Comparison of ENCODE assay signal across 9 cellular contexts in genomic region chr19:18433039-18433691, GRCh38. TPM values are rescaled to one million over a fixed set of nuclear protein-coding genes. Genes with fewer than 3 reads are reported as not detected.
A peak's percentile ranks its signal among the peaks of the same experiment; 100 is the strongest.
DNase-seq lines count a peak whose midpoint lies in the region; ATAC-seq, FAIRE-seq and TF ChIP-seq lines count a peak whose summit lies in the region.
"Had no signal": no experiment of that assay in that cellular context is flagged by ENCODE, and none has a peak within 500 bp of the region (broad histone marks: within the 10 kb centered on the region; RNA-seq: fewer than 3 reads in every experiment).

No MANE protein-coding gene starts in this region.

- POLR2A ChIA-PET in RWPE1 (lab: Yijun Ruan, JAX; ENCODE audit: low non-redundant PET): interaction anchor here (0.6 kb wide), 1 partner anchor 18 kb away, joined by 3 read pairs; no protein-coding TSS in a partner anchor

- H3K9me3 ChIP-seq in small intestine (ENCODE audit: control insufficient read depth, low read depth): no peaks in the 10 kb centered on the region

- H3K4me3 ChIP-seq in small intestine (ENCODE audit: low read depth in 1 of 2, low read length in 2 of 2): peak overlapping the region; percentile 33 to 38

- H3K27ac ChIP-seq in RWPE1 (peak overlapping the region; percentile 94), small intestine (ENCODE audit: low read depth in 1 of 2, low read length in 1 of 2) (no peak overlapping the region)

- no peaks in the 10 kb centered on the region for H3K27me3 ChIP-seq in small intestine (ENCODE audit: control insufficient read depth in 2 of 2, insufficient read depth in 2 of 2, low read length in 2 of 2)

- WGBS in small intestine, 3 donors: 33 to 78% (median 49%) methylated on average over 38 to 54 of the region's 56 CpGs

- TF ChIP-seq CTCF in RWPE1 (conservative IDR thresholded peaks at IDR 0.05; ENCODE audit: low read depth): no peak

- H3K36me3 ChIP-seq in small intestine (ENCODE audit: control insufficient read depth in 2 of 2, insufficient read depth in 2 of 2, low read length in 2 of 2): no peaks in the 10 kb centered on the region

- CTCF ChIA-PET in RWPE1 (lab: Yijun Ruan, JAX): interaction anchor here (1.0 kb wide), 1 partner anchor 18 kb away, joined by 4 read pairs; no protein-coding TSS in a partner anchor

- no peak for ATAC-seq in GM21528 (IDR thresholded peaks at IDR 0.05; ENCODE audit: low FRiP score, unreplicated experiment)

- DNase-seq in DMS53 (lab: John Stamatoyannopoulos, UW) (peak; percentile 81), DMS53 treated with DMSO at 0.1 percent for 48 hours (lab: John Stamatoyannopoulos, UW; ENCODE audit: unreplicated experiment) (no peak), RWPE1 (ENCODE audit: low spot score) (no peak), head of caudate nucleus (peak in 24 of 42 donors; percentile 35 to 79 (median 62)), small intestine (no peak), LoVo (ENCODE audit: low spot score) (no peak), foreskin melanocyte (no peak)

- H3K4me1 ChIP-seq in small intestine (ENCODE audit: control insufficient read depth in 2 of 2, insufficient read depth in 1 of 2, low read depth in 1 of 2, low read length in 1 of 2): no peaks in the 10 kb centered on the region

- FAIRE-seq in small intestine (lab: Jason Lieb, UNC): no peak
- FAIRE-seq: A204.1 had no signal

- intact Hi-C loops in head of caudate nucleus (cut with DNase I): no loop called here

RNA-seq across cellular contexts. Expression of gene ISYNA1, which starts 4.8 kb away (rescaled TPM):
- polyA plus RNA-seq in small intestine: 10 to 100 TPM in 1 of 3 donors, 1 to 10 TPM in 2; 4.5 to 12.9 (median 5.7) TPM

RNA-seq across cellular contexts. Expression of gene SSBP4, which starts 14.0 kb away (rescaled TPM):
- 10 to 100 TPM; 15.9 to 51.7 (median 36.7) TPM for polyA plus RNA-seq in small intestine

RNA-seq across cellular contexts. Expression of gene LRRC25, which starts 35.7 kb away (rescaled TPM):
- 1 to 10 TPM in 2 of 3 donors, under 1 TPM in 1; 0.89 to 5.1 (median 3.2) TPM for polyA plus RNA-seq in small intestine

RNA-seq across cellular contexts. Expression of gene GDF15, which starts 47.2 kb away (rescaled TPM):
- polyA plus RNA-seq in small intestine: 10 to 100 TPM in 2 of 3 donors, 1 to 10 TPM in 1; 4.5 to 27.5 (median 12.7) TPM

Comparison
In these comparisons a context has a peak if more than half of its experiments do, and no peak if none do; other contexts are left out.
1. DNase-seq: peak in DMS53 (single experiment) and head of caudate nucleus (24 of 42); none in DMS53 treated with DMSO at 0.1 percent for 48 hours (single experiment), RWPE1 (single experiment), small intestine (single experiment), LoVo (single experiment) and foreskin melanocyte (single experiment).